Comparison of ENCODE assay signal across 28 cellular contexts in genomic region chr6:128150376-128150775, GRCh38.
"Had no signal": no experiment of that assay in that cellular context is flagged by ENCODE, and none has a peak within 500 bp of the region (broad histone marks: within the 10 kb centered on the region; RNA-seq: fewer than 3 reads in every experiment).

No MANE protein-coding gene starts in this region.

- H3K9me3 ChIP-seq: esophagus muscularis mucosa, gastrocnemius medialis, heart right ventricle had no signal

- DNase-seq: activated B cell treated with CpG ODN at 0.5 μM for 24 hours; activated CD4-positive, alpha-beta T cell treated with anti-CD3 and anti-CD28 coated beads for 48 hours; activated CD4-positive, alpha-beta T cell treated with anti-CD3 and anti-CD28 coated beads, Interleukin-2, amount 50 U/mL, for 1 hour; activated CD4-positive, alpha-beta T cell treated with anti-CD3 and anti-CD28 coated beads, Interleukin-2, amount 50 U/mL, for 48 hours; activated CD8-positive, alpha-beta memory T cell treated with anti-CD3 and anti-CD28 coated beads for 24 hours; activated CD8-positive, alpha-beta T cell treated with anti-CD3 and anti-CD28 coated beads for 36 hours; activated effector memory CD4-positive, alpha-beta T cell treated with Interleukin-2 at 50 U/mL for 16 hours; activated gamma-delta T cell treated with Interleukin-2 at 50 U/mL for 16 hours; activated naive CD4-positive, alpha-beta T cell treated with anti-CD3 and anti-CD28 coated beads, Interleukin-2, amount 50 U/mL, for 16 hours; activated naive CD4-positive, alpha-beta T cell treated with Interleukin-2 at 50 U/mL for 16 hours; activated T-cell treated with anti-CD3 and anti-CD28 coated beads, Interleukin-2, amount 50 U/mL, for 4 hours; amniotic stem cell; anterior cingulate cortex; brain microvascular endothelial cell; dorsolateral prefrontal cortex; effector memory CD4-positive, alpha-beta T cell; endodermal cell; erythroblast; foreskin keratinocyte; gastrocnemius medialis; heart right ventricle; T-helper 17 cell; T1000; WERI-Rb-1 had no signal

- H3K36me3 ChIP-seq: brain microvascular endothelial cell, esophagus muscularis mucosa, gastrocnemius medialis, heart right ventricle, WERI-Rb-1 had no signal

- H3K27ac ChIP-seq: brain microvascular endothelial cell, coronary artery, dorsolateral prefrontal cortex, esophagus muscularis mucosa, foreskin keratinocyte, gastrocnemius medialis, heart right ventricle, WERI-Rb-1 had no signal

- H3K4me1 ChIP-seq: foreskin keratinocyte, gastrocnemius medialis, heart right ventricle had no signal

- H3K27me3 ChIP-seq: brain microvascular endothelial cell, dorsolateral prefrontal cortex, esophagus muscularis mucosa, foreskin keratinocyte, gastrocnemius medialis, heart right ventricle had no signal

- H3K4me3 ChIP-seq: coronary artery, dorsolateral prefrontal cortex, esophagus muscularis mucosa, gastrocnemius medialis, heart right ventricle had no signal

- ATAC-seq: activated CD4-positive, CD25-positive, alpha-beta regulatory T cell treated with anti-CD3 and anti-CD28 coated beads, Interleukin-2, amount 50 U/mL, for 24 hours; activated CD8-positive, alpha-beta T cell treated with anti-CD3 and anti-CD28 coated beads for 36 hours; activated T-cell treated with anti-CD3 and anti-CD28 coated beads, Interleukin-2, amount 50 U/mL, for 4 hours; activated T-helper 17 cell treated with anti-CD3 and anti-CD28 coated beads, Interleukin-2, amount 50 U/mL, for 72 hours; foreskin keratinocyte; gastrocnemius medialis; heart right ventricle; T-helper 17 cell had no signal
